Comparison of ENCODE assay signal across 8 cellular contexts in the genomic region with DNA sequence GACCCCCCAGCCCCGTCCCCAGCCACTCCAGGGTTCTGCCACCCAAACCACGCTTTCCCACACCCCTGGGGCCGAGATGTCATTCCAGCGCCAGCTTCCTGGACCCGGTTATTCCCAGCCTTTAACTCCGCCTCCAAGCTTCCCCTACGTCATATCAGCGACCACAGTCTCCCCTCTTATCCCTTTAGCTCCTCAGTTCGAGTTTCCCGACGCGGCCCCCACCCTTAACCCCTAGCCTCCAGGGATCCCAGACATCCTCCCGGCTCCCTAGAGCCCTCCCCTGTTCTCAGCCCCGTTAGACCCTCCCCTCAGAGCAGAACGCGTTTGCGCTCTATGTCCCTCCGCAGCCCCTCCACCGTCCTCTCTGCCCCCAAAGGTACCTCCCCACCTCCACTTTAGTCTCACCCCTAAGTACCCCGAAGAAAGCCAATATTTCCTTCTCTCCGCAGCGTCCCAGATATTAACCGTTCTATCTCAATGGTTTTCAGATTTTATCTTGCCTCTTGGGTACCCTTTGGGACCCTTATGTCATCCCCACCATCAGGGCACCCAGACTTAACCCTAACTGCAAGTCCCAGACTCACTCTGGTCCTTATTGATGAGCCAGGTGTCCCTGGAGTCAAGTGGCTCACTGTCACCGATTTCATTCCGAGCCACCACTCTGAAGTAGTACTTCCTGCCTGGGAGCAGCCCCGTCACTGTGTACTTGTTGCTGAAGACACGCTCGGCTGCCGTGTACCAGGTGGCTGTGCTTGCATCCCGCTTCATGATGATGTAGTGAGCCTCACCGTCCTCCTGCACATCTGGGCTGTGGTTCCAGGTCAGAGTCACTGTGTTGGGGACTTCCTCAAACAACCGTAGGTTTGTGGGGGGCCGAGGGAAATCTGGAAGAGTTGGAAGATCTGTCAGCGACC. TPM values are rescaled to one million over a fixed set of nuclear protein-coding genes. Genes with fewer than 3 reads are reported as not detected.
A peak's percentile ranks its signal among the peaks of the same experiment; 100 is the strongest.
DNase-seq lines count a peak whose midpoint lies in the region; ATAC-seq and TF ChIP-seq lines count a peak whose summit lies in the region.

No MANE protein-coding gene starts in this region.

- no peaks in the 10 kb centered on the region; a peak in 2 of 22 replicates for H3K9me3 ChIP-seq in BLaER1 treated with 17β-estradiol and CSF1 and Interleukin-3, amounts not matched to agents 10 nM and 100 nM (replicated peaks in 1 of 11)
- H3K9me3 ChIP-seq in heart left ventricle = no peaks in the 10 kb centered on the region
- H3K9me3 ChIP-seq in prostate gland = no peaks in the 10 kb centered on the region

- no peak for TF ChIP-seq POLR2A in heart left ventricle (IDR thresholded peaks at IDR 0.05)
- no peak for TF ChIP-seq POLR2A in prostate gland (IDR thresholded peaks at IDR 0.05)

- no peak overlapping the region for H3K27ac ChIP-seq in BLaER1 treated with 17β-estradiol and CSF1 and Interleukin-3, amounts not matched to agents 10 nM and 100 nM
- H3K27ac ChIP-seq in heart left ventricle = peak overlapping the region in 10 of 12 donors; percentile 49 to 81 (median 64)
- H3K27ac ChIP-seq in prostate gland = peak overlapping the region; percentile 60 to 77

- peak overlapping the region in 2 of 10 experiments; percentile 33 to 44; a peak in 3 of 20 replicates for H3K4me3 ChIP-seq in BLaER1 treated with 17β-estradiol and CSF1 and Interleukin-3, amounts not matched to agents 10 nM and 100 nM
- H3K4me3 ChIP-seq in heart left ventricle = peak overlapping the region; percentile 12 to 70 (median 59)
- H3K4me3 ChIP-seq in prostate gland = peak overlapping the region; percentile 35 to 39

- H3K4me3 Mint-ChIP-seq in activated naive CD8-positive, alpha-beta T cell treated with anti-CD3 and anti-CD28 coated beads for 36 hours = peak overlapping the region; percentile 85

- H3K27me3 Mint-ChIP-seq in activated naive CD8-positive, alpha-beta T cell treated with anti-CD3 and anti-CD28 coated beads for 36 hours = no peaks in the 10 kb centered on the region

- no peak for TF ChIP-seq CTCF in heart left ventricle (IDR thresholded peaks at IDR 0.05)
- no peak for TF ChIP-seq CTCF in prostate gland (IDR thresholded peaks at IDR 0.05)

- H3K4me2 ChIP-seq in BLaER1 treated with 17β-estradiol and CSF1 and Interleukin-3, amounts not matched to agents 10 nM and 100 nM = peak overlapping the region; percentile 8 to 67 (median 57); a peak in 18 of 22 replicates

- H3K9ac ChIP-seq in BLaER1 treated with 17β-estradiol and CSF1 and Interleukin-3, amounts not matched to agents 10 nM and 100 nM = no peak overlapping the region

- intact Hi-C loops in heart left ventricle (cut with DNase I) (loop anchor here in 3 of 10 donors (5.0 kb wide), 1 partner anchor 74 kb away; a partner anchor contains a TSS), prostate gland (cut with DNase I) (no loop called here)

- peaks cover 0 to 33% (median 0%) of the 10 kb centered on the region in 11 experiments; a peak in 4 of 22 replicates for H4K20me1 ChIP-seq in BLaER1 treated with 17β-estradiol and CSF1 and Interleukin-3, amounts not matched to agents 10 nM and 100 nM

- DNase-seq in NCI-H748 (lab: John Stamatoyannopoulos, UW; ENCODE audit: unreplicated experiment) (peak; percentile 79), heart left ventricle (peak in 4 of 5 donors; percentile 72 to 79 (median 76)), prostate gland (ENCODE audit: low spot score) (peak; percentile 40), NCI-H1694 treated with DMSO at 0.1 percent for 48 hours (lab: John Stamatoyannopoulos, UW) (no peak)
- peak; percentile 38 for DNase-seq in activated naive CD8-positive, alpha-beta T cell treated with anti-CD3 and anti-CD28 coated beads for 36 hours

- H3K36me3 Mint-ChIP-seq in activated naive CD8-positive, alpha-beta T cell treated with anti-CD3 and anti-CD28 coated beads for 36 hours = no peaks in the 10 kb centered on the region

- peaks cover 0 to 32% (median 0%) of the 10 kb centered on the region in 11 experiments; a peak in 8 of 22 replicates for H3K36me3 ChIP-seq in BLaER1 treated with 17β-estradiol and CSF1 and Interleukin-3, amounts not matched to agents 10 nM and 100 nM
- H3K36me3 ChIP-seq in heart left ventricle (peaks cover 0 to 14% (median 0%) of the 10 kb centered on the region in 9 donors), prostate gland (no peaks in the 10 kb centered on the region)

- 10 to 17% (median 14%) methylated on average over 32 to 34 of the region's 34 CpGs for WGBS in heart left ventricle, 4 donors
- 8% methylated on average over 34 of the region's 34 CpGs for WGBS in prostate gland

- peaks cover 23% of the 10 kb centered on the region for H3K4me1 Mint-ChIP-seq in activated naive CD8-positive, alpha-beta T cell treated with anti-CD3 and anti-CD28 coated beads for 36 hours

- H3K27me3 ChIP-seq in BLaER1 treated with 17β-estradiol and CSF1 and Interleukin-3, amounts not matched to agents 10 nM and 100 nM = peaks cover 16 to 33% (median 25%) of the 10 kb centered on the region in 11 experiments
- H3K27me3 ChIP-seq in heart left ventricle = no peaks in the 10 kb centered on the region
- no peaks in the 10 kb centered on the region for H3K27me3 ChIP-seq in prostate gland (replicated peaks; ENCODE audit: insufficient read depth)

- ATAC-seq in GM21619 (IDR thresholded peaks at IDR 0.05; ENCODE audit: unreplicated experiment) = peak; percentile 58
- peak in 3 of 4 donors; percentile 49 to 82 (median 74) for ATAC-seq in heart left ventricle
- ATAC-seq in HG02840 (IDR thresholded peaks at IDR 0.05; ENCODE audit: low FRiP score, unreplicated experiment) = no peak

- H3K4me1 ChIP-seq in BLaER1 treated with 17β-estradiol and CSF1 and Interleukin-3, amounts not matched to agents 10 nM and 100 nM = peaks cover 9 to 18% (median 13%) of the 10 kb centered on the region in 10 experiments; a peak in 17 of 20 replicates
- peaks cover 7 to 49% (median 21%) of the 10 kb centered on the region in 12 donors for H3K4me1 ChIP-seq in heart left ventricle
- H3K4me1 ChIP-seq in prostate gland (replicated peaks) = peaks cover 7% of the 10 kb centered on the region

- H3K27ac Mint-ChIP-seq in activated naive CD8-positive, alpha-beta T cell treated with anti-CD3 and anti-CD28 coated beads for 36 hours = peak overlapping the region; percentile 85

- H3K9me3 Mint-ChIP-seq in activated naive CD8-positive, alpha-beta T cell treated with anti-CD3 and anti-CD28 coated beads for 36 hours = no peaks in the 10 kb centered on the region

RNA-seq across cellular contexts. Expression of a gene that starts 8.0 kb away (rescaled TPM):
- under 1 TPM; 0.25 to 0.52 TPM for total RNA-seq in activated naive CD8-positive, alpha-beta T cell treated with anti-CD3 and anti-CD28 coated beads for 36 hours
- total RNA-seq in heart left ventricle (10 to 100 TPM in 2 of 9 donors, 1 to 10 TPM in 7; 2.3 to 13.1 (median 4.9) TPM), prostate gland (1 to 10 TPM; 3.2 to 6.5 TPM)
- 1 to 10 TPM; 3.0 to 3.7 TPM for polyA plus RNA-seq in heart left ventricle

RNA-seq across cellular contexts. Expression of a gene that starts 19.4 kb away (rescaled TPM):
- 1 to 10 TPM; 1.1 to 1.3 TPM for total RNA-seq in activated naive CD8-positive, alpha-beta T cell treated with anti-CD3 and anti-CD28 coated beads for 36 hours
- total RNA-seq in heart left ventricle (1 to 10 TPM in 3 of 9 donors, under 1 TPM in 6; 0.32 to 1.2 (median 0.82) TPM), prostate gland (1 to 10 TPM in 1 of 2 donors, under 1 TPM in 1; 0.82 to 1.1 TPM)
- polyA plus RNA-seq in heart left ventricle = under 1 TPM; 0.24 to 0.50 TPM

Comparison
In these comparisons a context has a peak if more than half of its experiments do, and no peak if none do; other contexts are left out.
1. H3K27ac ChIP-seq: peak in heart left ventricle (10 of 12) and prostate gland (2 of 2); none in BLaER1 treated with 17β-estradiol and CSF1 and Interleukin-3, amounts not matched to agents 10 nM and 100 nM (0 of 11).